8 cellular contexts compared by ENCODE assay signal in genomic region chr18:35343488-35343935, GRCh38. TPM values are rescaled to one million over a fixed set of nuclear protein-coding genes. Genes with fewer than 3 reads are reported as not detected.
A peak's percentile ranks its signal among the peaks of the same experiment; 100 is the strongest.
DNase-seq lines count a peak whose midpoint lies in the region; ATAC-seq, FAIRE-seq and TF ChIP-seq lines count a peak whose summit lies in the region.

No MANE protein-coding gene starts in this region.

- H3K9me3 ChIP-seq in HUES64 (ENCODE audit: insufficient read depth, low read depth, low read length) (no peaks in the 10 kb centered on the region), muscle layer of colon (ENCODE audit: low read length) (no peaks in the 10 kb centered on the region)

- H3K9ac ChIP-seq in HUES64 (ENCODE audit: low read depth, low read length), result peak overlapping the region; percentile 98
- H3K9ac ChIP-seq in muscle layer of colon (ENCODE audit: low read length), result peak overlapping the region; percentile 89

- TF ChIP-seq CTCF in AG04449 (IDR thresholded peaks at IDR 0.05; ENCODE audit: insufficient read depth, low read length, missing control alignments), result no peak
- no peak for TF ChIP-seq CTCF in bronchial epithelial cell (IDR thresholded peaks at IDR 0.05; ENCODE audit: insufficient read depth, low read length, severe bottlenecking)

- peaks cover 38% of the 10 kb centered on the region for H3K36me3 ChIP-seq in HUES64 (ENCODE audit: insufficient read depth, low read length)
- H3K36me3 ChIP-seq in bronchial epithelial cell (ENCODE audit: control insufficient read depth, insufficient read depth, low read length), result peaks cover 13% of the 10 kb centered on the region
- peaks cover 18% of the 10 kb centered on the region for H3K36me3 ChIP-seq in muscle layer of colon (ENCODE audit: insufficient read depth, low read length)

- H3K4me3 ChIP-seq in AG04449 (ENCODE audit: low read depth, low read length), result peak overlapping the region; percentile 97
- H3K4me3 ChIP-seq in HUES64 (ENCODE audit: low read length), result peak overlapping the region; percentile 92
- H3K4me3 ChIP-seq in bronchial epithelial cell (ENCODE audit: low read depth, low read length), result peak overlapping the region; percentile 84
- H3K4me3 ChIP-seq in muscle layer of colon (ENCODE audit: low read depth in 1 of 2, low read length in 2 of 2), result peak overlapping the region; percentile 75 to 99

- ATAC-seq in GM21423 (IDR thresholded peaks at IDR 0.05; ENCODE audit: unreplicated experiment), result no peak

- FAIRE-seq in bronchial epithelial cell (lab: Jason Lieb, UNC), result no peak

- H3K4me1 ChIP-seq in HUES64 (ENCODE audit: insufficient read depth, low read length), result peaks cover 18% of the 10 kb centered on the region; the same call in 1 of the 2 replicates
- H3K4me1 ChIP-seq in muscle layer of colon (ENCODE audit: insufficient read depth, low read length), result peaks cover 28% of the 10 kb centered on the region

- no peak overlapping the region for H3K27ac ChIP-seq in HUES64 (ENCODE audit: low read depth, low read length)
- H3K27ac ChIP-seq in muscle layer of colon (ENCODE audit: low read depth, low read length), result peak overlapping the region; percentile 100

- no peaks in the 10 kb centered on the region for H3K27me3 ChIP-seq in HUES64 (ENCODE audit: insufficient read depth, low read length)
- no peaks in the 10 kb centered on the region for H3K27me3 ChIP-seq in bronchial epithelial cell (ENCODE audit: control insufficient read depth, insufficient read depth, low read length)
- no peaks in the 10 kb centered on the region for H3K27me3 ChIP-seq in muscle layer of colon (ENCODE audit: control insufficient read depth in 1 of 2, insufficient read depth in 2 of 2, low read length in 2 of 2)

- WGBS in HUES64, result 1% methylated on average over 15 of the region's 15 CpGs

- DNase-seq in AG04449 (ENCODE audit: low read depth, low spot score), result no peak
- DNase-seq in bronchial epithelial cell (ENCODE audit: low read depth), result no peak
- DNase-seq in LoVo (ENCODE audit: low spot score), result no peak
- no peak for DNase-seq in activated gamma-delta T cell treated with Interleukin-2 at 50 U/mL for 16 hours
- DNase-seq in NCI-H1930 (lab: John Stamatoyannopoulos, UW), result no peak

- POLR2A ChIA-PET in AG04449 (lab: Yijun Ruan, JAX), result no interaction called here

- CTCF ChIA-PET in AG04449 (lab: Yijun Ruan, JAX), result interaction anchor here (3.6 to 4.1 kb wide), 2 partner anchors 11 to 112 kb away, joined by 17 to 34 read pairs; no protein-coding TSS in a partner anchor

RNA-seq across cellular contexts. Expression of gene ZNF24, which starts 0.7 kb away (rescaled TPM):
- polyA plus RNA-seq in HUES64 (2013, experiment 1 of 2), result 31.7 TPM
- polyA plus RNA-seq in HUES64 (2013, experiment 2 of 2), result 35.8 TPM
- 28.5 and 32.9 TPM in 2 replicates for total RNA-seq in bronchial epithelial cell

RNA-seq across cellular contexts. Expression of gene ZNF396, which starts 33.6 kb away (rescaled TPM):
- polyA plus RNA-seq in HUES64 (2013, experiment 1 of 2), result 1.1 TPM
- polyA plus RNA-seq in HUES64 (2013, experiment 2 of 2), result 1.3 TPM
- total RNA-seq in bronchial epithelial cell, result 0.79 and 2.6 TPM in 2 replicates

RNA-seq across cellular contexts. Expression of gene ZSCAN30, which starts 53.5 kb away (rescaled TPM):
- 5.4 TPM for polyA plus RNA-seq in HUES64 (2013, experiment 1 of 2)
- 6.9 TPM for polyA plus RNA-seq in HUES64 (2013, experiment 2 of 2)
- 10.0 and 16.5 TPM in 2 replicates for total RNA-seq in bronchial epithelial cell
